In the genomic region with DNA sequence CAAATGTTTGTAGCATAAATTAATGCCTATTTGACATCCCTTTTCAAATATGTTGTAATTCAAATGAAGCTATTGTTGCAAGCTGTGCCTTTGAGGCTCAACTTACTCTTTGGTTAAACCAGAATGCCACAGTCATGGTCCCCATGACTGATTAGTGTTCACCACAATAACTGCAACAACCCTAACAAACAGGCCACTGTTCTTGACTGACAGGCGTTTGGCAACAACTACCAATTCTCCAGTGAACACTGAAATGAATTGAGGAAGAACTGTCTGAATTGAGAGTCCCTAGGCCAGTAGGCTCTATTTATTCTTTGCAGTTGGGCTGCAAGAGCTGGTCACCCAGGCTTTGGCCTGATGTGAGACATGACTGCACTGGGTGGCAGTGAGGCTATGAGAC, we compare ENCODE assay signal across 13 cellular contexts. TPM values are rescaled to one million over a fixed set of nuclear protein-coding genes. Genes with fewer than 3 reads are reported as not detected.
DNase-seq lines count a peak whose midpoint lies in the region; TF ChIP-seq lines count a peak whose summit lies in the region.
"Had no signal": no experiment of that assay in that cellular context is flagged by ENCODE, and none has a peak within 500 bp of the region (broad histone marks: within the 10 kb centered on the region; RNA-seq: fewer than 3 reads in every experiment).

No MANE protein-coding gene starts in this region.

- WGBS in endodermal cell (ENCODE audit: insufficient coverage in 1 of 2, insufficient read length in 1 of 2), 2 experiments: 60 to 65% methylated on average over 1 of the region's 1 CpG

- POLR2A ChIA-PET in HEK293T (lab: Yijun Ruan, JAX): interaction anchor here (1.1 to 4.0 kb wide), 3 partner anchors 8 to 17 kb away, joined by 6 to 28 read pairs (median 9); a partner anchor contains a TSS

- DNase-seq in HEK293T (ENCODE audit: extremely low spot score) (no peak), RPMI7951 (ENCODE audit: low read depth) (peak; percentile 64), endodermal cell (no peak), osteoblast (ENCODE audit: insufficient read length, low spot score, missing footprints) (peak; percentile 58), MM.1S (no peak), SHP77 treated with DMSO at 0.1 percent for 48 hours (lab: John Stamatoyannopoulos, UW) (no peak), retina (no peak)
- DNase-seq in effector CD4-positive, alpha-beta T cell: no peak
- DNase-seq: activated CD8-positive, alpha-beta memory T cell treated with anti-CD3 and anti-CD28 coated beads, Interleukin-2, amount 50 U/mL, for 4 hours; NCI-H1417 treated with DMSO at 0.1 percent for 48 hours; NCI-H69 had no signal

- H3K4me2 ChIP-seq in osteoblast (ENCODE audit: insufficient read depth, low read length): no peak overlapping the region
- H3K4me2 ChIP-seq in MM.1S (ENCODE audit: low read depth, low read length): no peak overlapping the region

- TF ChIP-seq CTCF in endodermal cell (conservative IDR thresholded peaks at IDR 0.05): no peak
- no peak for TF ChIP-seq CTCF in osteoblast (IDR thresholded peaks at IDR 0.05; ENCODE audit: extremely low read depth, low read depth, low read length)
- no peak for TF ChIP-seq CTCF in MM.1S (IDR thresholded peaks at IDR 0.05; ENCODE audit: low read length)

- H3K36me3 ChIP-seq in endodermal cell (ENCODE audit: control insufficient read depth, insufficient read depth, low read length) (no peaks in the 10 kb centered on the region), osteoblast (ENCODE audit: insufficient read depth, low read length) (no peaks in the 10 kb centered on the region), MM.1S (replicated peaks; ENCODE audit: insufficient read depth, low read length) (no peaks in the 10 kb centered on the region)

- H3K36me3 Mint-ChIP-seq in endodermal cell (ENCODE audit: low read depth): no peaks in the 10 kb centered on the region
- H3K36me3 Mint-ChIP-seq: activated naive CD4-positive, alpha-beta T cell treated with anti-CD3 and anti-CD28 coated beads, Interleukin-2, amount 50 U/mL, for 72 hours; CD14-positive monocyte had no signal

- H3K9ac ChIP-seq in endodermal cell (ENCODE audit: extremely low read depth, low read length, poor library complexity, severe bottlenecking) (no peak overlapping the region), MM.1S (ENCODE audit: low read length) (no peak overlapping the region)

- no peaks in the 10 kb centered on the region for H3K9me3 ChIP-seq in endodermal cell (ENCODE audit: control insufficient read depth, low read length)
- H3K9me3 ChIP-seq in osteoblast (ENCODE audit: low read depth, low read length): no peaks in the 10 kb centered on the region
- H3K9me3 ChIP-seq in MM.1S (replicated peaks; ENCODE audit: insufficient read depth, low read length): no peaks in the 10 kb centered on the region

- H4K20me1 ChIP-seq in osteoblast (ENCODE audit: insufficient read depth, low read length) (no peaks in the 10 kb centered on the region), MM.1S (ENCODE audit: insufficient read depth, low read length) (no peaks in the 10 kb centered on the region)

- peaks cover 8% of the 10 kb centered on the region for H3K4me1 Mint-ChIP-seq in endodermal cell

- peak overlapping the region; percentile 96 for H3K27ac ChIP-seq in endodermal cell (ENCODE audit: low read depth, low read length)
- no peak overlapping the region for H3K27ac ChIP-seq in osteoblast (ENCODE audit: low read depth, low read length)
- no peak overlapping the region for H3K27ac ChIP-seq in MM.1S (ENCODE audit: low read length)

- H3F3A ChIP-seq in MM.1S (ENCODE audit: insufficient read depth, low read length): no peaks in the 10 kb centered on the region

- H2AFZ ChIP-seq in osteoblast (ENCODE audit: low read length) (no peak overlapping the region), MM.1S (ENCODE audit: low read length) (no peak overlapping the region)

- H3K4me1 ChIP-seq in endodermal cell (ENCODE audit: control insufficient read depth, insufficient read depth, low read length) (no peaks in the 10 kb centered on the region), osteoblast (ENCODE audit: insufficient read depth, low read length) (no peaks in the 10 kb centered on the region), MM.1S (ENCODE audit: low read length) (no peaks in the 10 kb centered on the region)

- H3K27me3 Mint-ChIP-seq in endodermal cell (ENCODE audit: insufficient read depth): no peaks in the 10 kb centered on the region

- no peaks in the 10 kb centered on the region for H3K79me2 ChIP-seq in osteoblast (ENCODE audit: insufficient read depth, low read length)
- no peaks in the 10 kb centered on the region for H3K79me2 ChIP-seq in MM.1S (ENCODE audit: low read length)

- H3K4me3 ChIP-seq in endodermal cell (ENCODE audit: low read length) (no peak overlapping the region), osteoblast (ENCODE audit: insufficient read depth, low read length) (no peak overlapping the region), MM.1S (ENCODE audit: low read length) (no peak overlapping the region)

- H3K27me3 ChIP-seq in endodermal cell (ENCODE audit: control insufficient read depth, insufficient read depth, low read length, poor library complexity, severe bottlenecking) (no peaks in the 10 kb centered on the region), osteoblast (ENCODE audit: insufficient read depth, low read length) (no peaks in the 10 kb centered on the region), MM.1S (replicated peaks; ENCODE audit: insufficient read depth, low read length) (no peaks in the 10 kb centered on the region)

- no peak overlapping the region for H3K27ac Mint-ChIP-seq in endodermal cell

- no peaks in the 10 kb centered on the region for H3K9me2 ChIP-seq in MM.1S (replicated peaks; ENCODE audit: insufficient read depth, low read length)

- H3K4me3 Mint-ChIP-seq in endodermal cell: no peak overlapping the region
- H3K4me3 Mint-ChIP-seq: CD14-positive monocyte had no signal

- CTCF ChIA-PET in HEK293T (lab: Yijun Ruan, JAX): no interaction called here

- H3K9me3 Mint-ChIP-seq in endodermal cell: no peaks in the 10 kb centered on the region
- H3K9me3 Mint-ChIP-seq: activated naive CD4-positive, alpha-beta T cell treated with anti-CD3 and anti-CD28 coated beads, Interleukin-2, amount 50 U/mL, for 72 hours; CD14-positive monocyte had no signal

TF ChIP-seq in HEK293T, 16 proteins besides CTCF, POLR2A, EP300 and RAD21:
- no peak for TF ChIP-seq CTBP1 (IDR thresholded peaks at IDR 0.05; ENCODE audit: borderline replicate concordance)
- TF ChIP-seq HDGF (IDR thresholded peaks at IDR 0.05; ENCODE audit: borderline replicate concordance): no peak
- TF ChIP-seq, protein P1, sequence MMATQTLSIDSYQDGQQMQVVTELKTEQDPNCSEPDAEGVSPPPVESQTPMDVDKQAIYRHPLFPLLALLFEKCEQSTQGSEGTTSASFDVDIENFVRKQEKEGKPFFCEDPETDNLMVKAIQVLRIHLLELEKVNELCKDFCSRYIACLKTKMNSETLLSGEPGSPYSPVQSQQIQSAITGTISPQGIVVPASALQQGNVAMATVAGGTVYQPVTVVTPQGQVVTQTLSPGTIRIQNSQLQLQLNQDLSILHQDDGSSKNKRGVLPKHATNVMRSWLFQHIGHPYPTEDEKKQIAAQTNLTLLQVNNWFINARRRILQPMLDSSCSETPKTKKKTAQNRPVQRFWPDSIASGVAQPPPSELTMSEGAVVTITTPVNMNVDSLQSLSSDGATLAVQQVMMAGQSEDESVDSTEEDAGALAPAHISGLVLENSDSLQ (IDR thresholded peaks at IDR 0.05): 0 out of 2 replicates have a peak, but pooled peaks have one; percentile 26
- no peak for TF ChIP-seq ELF4 (IDR thresholded peaks at IDR 0.05)

RNA-seq across cellular contexts. Expression of a gene that starts 6.6 kb away (rescaled TPM):
- 25.8 and 26.3 TPM in 2 replicates for total RNA-seq in RPMI7951 (2014; rRNA removed; shearing (Covaris generic))
- total RNA-seq in endodermal cell (10 to 100 TPM; 14.6 to 23.0 TPM), osteoblast (24.6 and 30.1 TPM in 2 replicates)
- 19.6 TPM for polyA plus RNA-seq in endodermal cell (2013, experiment 1 of 2)
- polyA plus RNA-seq in endodermal cell (2013, experiment 2 of 2): 17.1 TPM

RNA-seq across cellular contexts. Expression of a gene that starts 8.1 kb away (rescaled TPM):
- 55.9 and 80.2 TPM in 2 replicates for total RNA-seq in RPMI7951 (2014; rRNA removed; shearing (Covaris generic))
- total RNA-seq in endodermal cell (10 to 100 TPM; 39.2 to 48.6 TPM), osteoblast (61.0 and 84.7 TPM in 2 replicates)
- 35.5 TPM for polyA plus RNA-seq in endodermal cell (2013, experiment 1 of 2)
- 37.9 TPM for polyA plus RNA-seq in endodermal cell (2013, experiment 2 of 2)

RNA-seq across cellular contexts. Expression of a gene that starts 30.0 kb away (rescaled TPM):
- total RNA-seq in RPMI7951 (2014; rRNA removed; shearing (Covaris generic)): 0.29 and 0.36 TPM in 2 replicates
- total RNA-seq in endodermal cell (under 1 TPM; 0.48 to 0.89 TPM), osteoblast (0.36 and 0.59 TPM in 2 replicates)
- polyA plus RNA-seq in endodermal cell (2013, experiment 1 of 2): 2.2 TPM
- polyA plus RNA-seq in endodermal cell (2013, experiment 2 of 2): 2.1 TPM
- polyA plus RNA-seq: CD14-positive monocyte had no signal

RNA-seq across cellular contexts. Expression of a gene that starts 42.0 kb away (rescaled TPM):
- total RNA-seq in RPMI7951 (2014; rRNA removed; shearing (Covaris generic)): 18.7 and 24.3 TPM in 2 replicates
- total RNA-seq in endodermal cell (1 to 10 TPM; 7.5 to 9.2 TPM), osteoblast (19.7 and 20.6 TPM in 2 replicates)
- 13.4 TPM for polyA plus RNA-seq in endodermal cell (2013, experiment 1 of 2)
- polyA plus RNA-seq in endodermal cell (2013, experiment 2 of 2): 13.4 TPM

Comparison
In these comparisons a context has a peak if more than half of its experiments do, and no peak if none do; other contexts are left out.
1. DNase-seq: peak in RPMI7951 (single experiment) and osteoblast (single experiment); none in HEK293T (single experiment), endodermal cell (single experiment), MM.1S (single experiment), SHP77 treated with DMSO at 0.1 percent for 48 hours (single experiment), retina (single experiment) and effector CD4-positive, alpha-beta T cell (single experiment).